In genomic region chr3:13793451-13793850, GRCh38 we compare ENCODE assay signal across 16 cellular contexts.
DNase-seq lines count a peak whose midpoint lies in the region; ATAC-seq and TF ChIP-seq lines count a peak whose summit lies in the region.
"Had no signal": no experiment of that assay in that cellular context is flagged by ENCODE, and none has a peak within 500 bp of the region (broad histone marks: within the 10 kb centered on the region; RNA-seq: fewer than 3 reads in every experiment).

No MANE protein-coding gene starts in this region.

- H2BK15ac ChIP-seq in neuronal stem cell (ENCODE audit: low read length), result peak overlapping the region; percentile 35

- TF ChIP-seq CTCF in ascending aorta (IDR thresholded peaks at IDR 0.05), result no peak

- no peak overlapping the region for H3K14ac ChIP-seq in neuronal stem cell (ENCODE audit: low read length)

- H2AFZ ChIP-seq in neuronal stem cell (ENCODE audit: low read length), result peak overlapping the region; percentile 20

- peak overlapping the region; percentile 62 for H2BK5ac ChIP-seq in neuronal stem cell (ENCODE audit: low read length)

- H3K4me3 ChIP-seq in neuronal stem cell (ENCODE audit: low read length in 2 of 2), result no peak overlapping the region
- H3K4me3 ChIP-seq in ascending aorta, result no peak overlapping the region

- H3K4me1 ChIP-seq in neuronal stem cell (ENCODE audit: control insufficient read depth in 2 of 2, insufficient read depth in 1 of 2, low read depth in 1 of 2, low read length in 2 of 2) (peaks cover 11 to 34% of the 10 kb centered on the region in 2 donors), ascending aorta (no peaks in the 10 kb centered on the region)

- intact Hi-C loops in ascending aorta (cut with DNase I), result no loop called here

- H3K4ac ChIP-seq in neuronal stem cell (ENCODE audit: low read length), result no peak overlapping the region

- H3K23ac ChIP-seq in neuronal stem cell (ENCODE audit: low read depth, low read length, poor library complexity), result peak overlapping the region; percentile 53

- H3K9ac ChIP-seq in neuronal stem cell (ENCODE audit: low read depth, low read length, poor library complexity), result no peak overlapping the region

- H3K9me3 ChIP-seq in neuronal stem cell (replicated peaks in 1 of 2; ENCODE audit: control insufficient read depth in 2 of 2, insufficient read depth in 1 of 2, low read depth in 1 of 2, low read length in 2 of 2) (peaks cover 0 to 2% of the 10 kb centered on the region in 2 donors), ascending aorta (no peaks in the 10 kb centered on the region)

- no peak overlapping the region for H4K8ac ChIP-seq in neuronal stem cell (ENCODE audit: low read depth, low read length)

- H3K36me3 ChIP-seq in neuronal stem cell (replicated peaks in 1 of 2; ENCODE audit: control insufficient read depth in 2 of 2, insufficient read depth in 2 of 2, low read length in 2 of 2), result no peaks in the 10 kb centered on the region
- H3K36me3 ChIP-seq in ascending aorta, result no peaks in the 10 kb centered on the region

- H3K79me1 ChIP-seq in neuronal stem cell (ENCODE audit: low read depth, low read length), result no peaks in the 10 kb centered on the region

- H3K27ac ChIP-seq in caudate nucleus (ENCODE audit: low read depth, low read length) (peak overlapping the region; percentile 21), layer of hippocampus (ENCODE audit: low read depth, low read length) (peak overlapping the region; percentile 18), neuronal stem cell (replicated peaks; ENCODE audit: low read length) (no peak overlapping the region), ascending aorta (no peak overlapping the region)
- H3K27ac ChIP-seq: C4-2B had no signal

- no peak for ATAC-seq in GM18909 (IDR thresholded peaks at IDR 0.05; ENCODE audit: poor library complexity, unreplicated experiment)
- ATAC-seq: HepG2 had no signal

- DNase-seq in caudate nucleus (lab: John Stamatoyannopoulos, UW) (no peak), neuronal stem cell (ENCODE audit: low spot score) (no peak), ascending aorta (ENCODE audit: low spot score in 2 of 2) (no peak), SHP77 (lab: John Stamatoyannopoulos, UW) (no peak), NCI-H1436 treated with DMSO at 0.1 percent for 48 hours (lab: John Stamatoyannopoulos, UW) (no peak)
- DNase-seq: ACHN; CD4-positive, alpha-beta T cell; DMS153; DMS79; GDM1; HCEC 1CT; KBM-7 had no signal

- H2BK12ac ChIP-seq in neuronal stem cell (ENCODE audit: low read length), result peak overlapping the region; percentile 80

- WGBS in neuronal stem cell (ENCODE audit: extremely low coverage in 2 of 2, insufficient read length in 2 of 2, insufficient replicate concordance in 1 of 2), 2 donors, result no CpG with 5 or more reads among the region's 12 CpGs

- peak overlapping the region; percentile 48 for H2AK5ac ChIP-seq in neuronal stem cell (ENCODE audit: low read depth, low read length)

- H3K4me2 ChIP-seq in neuronal stem cell (ENCODE audit: insufficient read depth, low read length, poor library complexity, severe bottlenecking), result no peak overlapping the region

- H4K91ac ChIP-seq in neuronal stem cell (ENCODE audit: low read depth, low read length, poor library complexity), result no peak overlapping the region

- no peak overlapping the region for H2BK120ac ChIP-seq in neuronal stem cell (ENCODE audit: low read depth, low read length)

- H3K18ac ChIP-seq in neuronal stem cell (ENCODE audit: low read length), result peak overlapping the region; percentile 23

- H3K27me3 ChIP-seq in layer of hippocampus (ENCODE audit: control insufficient read depth, insufficient read depth, low read length) (peaks cover 2% of the 10 kb centered on the region), neuronal stem cell (ENCODE audit: control insufficient read depth in 3 of 3, insufficient read depth in 3 of 3, low read depth in 1 of 3, low read length in 3 of 3) (no peaks in the 10 kb centered on the region), ascending aorta (no peaks in the 10 kb centered on the region)

Comparison
In these comparisons a context has a peak if more than half of its experiments do, and no peak if none do; other contexts are left out.
1. H3K27ac ChIP-seq: peak in caudate nucleus (single experiment) and layer of hippocampus (single experiment); none in neuronal stem cell (single experiment) and ascending aorta (0 of 2).